12 cellular contexts compared by ENCODE assay signal in the genomic region with DNA sequence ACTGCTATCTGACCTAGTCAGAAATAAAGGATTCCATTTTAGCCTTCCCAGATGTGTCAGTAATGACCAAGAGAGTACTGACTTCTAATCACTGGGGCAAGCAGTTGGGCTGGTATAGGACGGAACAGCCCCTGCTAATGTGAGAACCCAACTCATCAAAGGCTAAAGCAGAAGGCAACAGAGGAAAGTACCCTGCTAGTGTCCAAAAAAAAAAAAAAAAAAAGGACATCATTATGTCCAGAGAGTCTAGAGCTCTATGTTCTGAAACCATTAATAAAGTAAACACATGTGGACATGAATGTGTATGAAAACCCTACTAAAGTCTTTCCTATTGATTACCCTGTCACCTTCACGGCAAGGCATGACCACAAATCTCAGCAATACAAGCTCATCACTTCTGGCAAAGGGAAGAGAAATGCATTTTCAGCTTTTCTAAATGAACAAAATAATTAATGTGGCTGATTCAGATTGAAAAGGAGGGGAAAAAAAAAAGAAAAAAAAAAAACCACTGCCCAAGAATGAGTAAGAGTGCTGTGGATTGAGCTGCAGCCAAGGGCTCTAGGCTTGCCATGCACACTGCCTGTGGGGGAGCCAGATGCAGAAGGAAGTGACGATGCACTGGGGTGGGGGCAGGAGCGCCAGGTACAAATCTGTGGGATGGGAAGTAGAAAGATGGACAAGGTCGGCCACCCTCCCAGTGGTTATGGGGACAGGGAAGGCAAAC.
A peak's percentile ranks its signal among the peaks of the same experiment; 100 is the strongest.
DNase-seq lines count a peak whose midpoint lies in the region; ATAC-seq, FAIRE-seq and TF ChIP-seq lines count a peak whose summit lies in the region.
"Had no signal": no experiment of that assay in that cellular context is flagged by ENCODE, and none has a peak within 500 bp of the region (broad histone marks: within the 10 kb centered on the region; RNA-seq: fewer than 3 reads in every experiment).

No MANE protein-coding gene starts in this region.

- H3K9me3 Mint-ChIP-seq in activated CD4-positive, alpha-beta memory T cell treated with anti-CD3 and anti-CD28 coated beads for 36 hours = no peaks in the 10 kb centered on the region
- H3K9me3 Mint-ChIP-seq: H9 had no signal

- peak overlapping the region; percentile 48 to 79 (median 65) for H3K4me2 ChIP-seq in BLaER1 treated with 17β-estradiol and CSF1 and Interleukin-3, amounts not matched to agents 10 nM and 100 nM

- no peak overlapping the region for H3K4me3 ChIP-seq in BLaER1 treated with 17β-estradiol and CSF1 and Interleukin-3, amounts not matched to agents 10 nM and 100 nM

- peaks cover 74% of the 10 kb centered on the region for H3K36me3 Mint-ChIP-seq in activated CD4-positive, alpha-beta memory T cell treated with anti-CD3 and anti-CD28 coated beads for 36 hours

- H3K27ac ChIP-seq in BLaER1 treated with 17β-estradiol and CSF1 and Interleukin-3, amounts not matched to agents 10 nM and 100 nM = peak overlapping the region in 9 of 11 experiments; percentile 0 to 61 (median 39); a peak in 12 of 22 replicates
- H3K27ac ChIP-seq in foreskin keratinocyte = no peak overlapping the region

- peaks cover 96 to 100% (median 100%) of the 10 kb centered on the region in 11 experiments for H3K36me3 ChIP-seq in BLaER1 treated with 17β-estradiol and CSF1 and Interleukin-3, amounts not matched to agents 10 nM and 100 nM

- H3K4me1 Mint-ChIP-seq in activated CD4-positive, alpha-beta memory T cell treated with anti-CD3 and anti-CD28 coated beads for 36 hours (ENCODE audit: low read depth) = peaks cover 11% of the 10 kb centered on the region

- ATAC-seq in foreskin keratinocyte (peak; percentile 12), HG02610 (IDR thresholded peaks at IDR 0.05; ENCODE audit: unreplicated experiment) (no peak), HG02981 (IDR thresholded peaks at IDR 0.05; ENCODE audit: unreplicated experiment) (no peak), HG02642 (IDR thresholded peaks at IDR 0.05; ENCODE audit: poor library complexity, unreplicated experiment) (no peak)

- CTCF ChIA-PET in activated CD4-positive, alpha-beta memory T cell treated with anti-CD3 and anti-CD28 coated beads for 36 hours (lab: Charles Lee) = interaction anchor here (1.7 to 1.9 kb wide), 2 partner anchors 10 to 12 kb away, joined by 8 to 9 read pairs; no protein-coding TSS in a partner anchor

- TF ChIP-seq POLR2A in GM12892 (IDR thresholded peaks at IDR 0.05; ENCODE audit: low read depth, low read length) = no peak

- POLR2A ChIA-PET in activated CD4-positive, alpha-beta memory T cell treated with anti-CD3 and anti-CD28 coated beads for 36 hours (lab: Charles Lee) = interaction anchor here (0.6 kb wide), 2 partner anchors 10 to 25 kb away, joined by 3 to 4 read pairs; no protein-coding TSS in a partner anchor

- H3K27ac Mint-ChIP-seq in activated CD4-positive, alpha-beta memory T cell treated with anti-CD3 and anti-CD28 coated beads for 36 hours = peak overlapping the region; percentile 50
- H3K27ac Mint-ChIP-seq: H9 had no signal

- intact Hi-C loops in activated CD4-positive, alpha-beta memory T cell treated with anti-CD3 and anti-CD28 coated beads for 36 hours (cut with micrococcal nuclease) = no loop called here

- 0 out of 22 replicates have a peak overlapping the region, but pooled peaks of 1 of the 11 experiments have one; percentile 10 for H3K9ac ChIP-seq in BLaER1 treated with 17β-estradiol and CSF1 and Interleukin-3, amounts not matched to agents 10 nM and 100 nM

- H3K9me3 ChIP-seq in BLaER1 treated with 17β-estradiol and CSF1 and Interleukin-3, amounts not matched to agents 10 nM and 100 nM (replicated peaks in 1 of 11) = no peaks in the 10 kb centered on the region

- TF ChIP-seq CTCF in foreskin keratinocyte (conservative IDR thresholded peaks at IDR 0.05) = no peak

- H3K27me3 Mint-ChIP-seq in activated CD4-positive, alpha-beta memory T cell treated with anti-CD3 and anti-CD28 coated beads for 36 hours = no peaks in the 10 kb centered on the region

- peaks cover 14 to 47% (median 34%) of the 10 kb centered on the region in 10 experiments for H3K4me1 ChIP-seq in BLaER1 treated with 17β-estradiol and CSF1 and Interleukin-3, amounts not matched to agents 10 nM and 100 nM
- H3K4me1 ChIP-seq in foreskin keratinocyte = no peaks in the 10 kb centered on the region

- DNase-seq in GM12892 (ENCODE audit: insufficient read length) (no peak), foreskin keratinocyte (no peak), NCI-H748 treated with DMSO at 0.1 percent for 48 hours (lab: John Stamatoyannopoulos, UW) (no peak)
- no peak for DNase-seq in activated CD4-positive, alpha-beta memory T cell treated with anti-CD3 and anti-CD28 coated beads for 36 hours
- DNase-seq: DMS53; effector memory CD4-positive, alpha-beta T cell; H9; NCI-H774 had no signal

- H4K20me1 ChIP-seq in BLaER1 treated with 17β-estradiol and CSF1 and Interleukin-3, amounts not matched to agents 10 nM and 100 nM = peaks cover 0 to 97% (median 10%) of the 10 kb centered on the region in 11 experiments; a peak in 9 of 22 replicates

- H3K4me3 Mint-ChIP-seq in activated CD4-positive, alpha-beta memory T cell treated with anti-CD3 and anti-CD28 coated beads for 36 hours = no peak overlapping the region
- H3K4me3 Mint-ChIP-seq: H9 had no signal

- no peaks in the 10 kb centered on the region for H3K27me3 ChIP-seq in BLaER1 treated with 17β-estradiol and CSF1 and Interleukin-3, amounts not matched to agents 10 nM and 100 nM
- no peaks in the 10 kb centered on the region for H3K27me3 ChIP-seq in foreskin keratinocyte

- peak; percentile 60 for FAIRE-seq in GM12892 (lab: Jason Lieb, UNC)
